Comparison of ENCODE assay signal across 13 cellular contexts in the genomic region with DNA sequence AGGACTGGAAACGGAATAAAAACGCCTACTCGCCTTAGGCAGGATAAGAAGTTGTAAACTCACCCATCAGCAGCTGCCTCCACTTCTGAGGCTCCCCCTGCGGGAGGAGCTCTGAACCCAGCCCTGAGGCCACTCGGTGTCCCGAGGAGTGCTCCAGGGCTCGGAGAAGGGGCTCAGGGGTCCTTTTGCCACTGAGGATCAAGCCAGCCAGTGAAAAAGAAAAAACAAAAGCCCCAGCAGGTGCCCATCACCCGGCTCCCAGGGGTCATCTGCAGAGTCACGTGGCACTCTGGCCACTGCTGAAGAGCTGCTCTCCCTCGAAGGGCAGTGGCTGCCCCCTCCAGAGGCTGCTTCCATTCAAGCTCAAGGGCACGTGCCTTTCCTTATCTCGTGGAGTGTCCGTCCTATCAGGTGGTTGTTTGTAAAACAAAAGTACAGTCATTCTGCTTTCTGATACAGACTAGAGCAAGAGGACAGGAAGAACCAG. TPM values are rescaled to one million over a fixed set of nuclear protein-coding genes. Genes with fewer than 3 reads are reported as not detected.
DNase-seq lines count a peak whose midpoint lies in the region; ATAC-seq and TF ChIP-seq lines count a peak whose summit lies in the region.
"Had no signal": no experiment of that assay in that cellular context is flagged by ENCODE, and none has a peak within 500 bp of the region (broad histone marks: within the 10 kb centered on the region; RNA-seq: fewer than 3 reads in every experiment).

No MANE protein-coding gene starts in this region.

- no peaks in the 10 kb centered on the region for H3K27me3 Mint-ChIP-seq in type B pancreatic cell

- H3K36me3 ChIP-seq in gastroesophageal sphincter, result peaks cover 0 to 54% of the 10 kb centered on the region in 2 donors

- H3K9me3 Mint-ChIP-seq in type B pancreatic cell, result no peaks in the 10 kb centered on the region

- H3K27me3 ChIP-seq in foreskin keratinocyte (no peaks in the 10 kb centered on the region), gastroesophageal sphincter (no peaks in the 10 kb centered on the region)
- H3K27me3 ChIP-seq: ascending aorta, pancreas had no signal

- peaks cover 3% of the 10 kb centered on the region for H3K36me3 Mint-ChIP-seq in type B pancreatic cell

- H3K4me1 ChIP-seq in foreskin keratinocyte (no peaks in the 10 kb centered on the region), gastroesophageal sphincter (peaks cover 0 to 10% (median 0%) of the 10 kb centered on the region in 3 donors)
- H3K4me1 ChIP-seq: ascending aorta, pancreas had no signal

- TF ChIP-seq CTCF in foreskin keratinocyte (conservative IDR thresholded peaks at IDR 0.05) (peak; percentile 14), type B pancreatic cell (conservative IDR thresholded peaks at IDR 0.05) (peak; percentile 35), gastroesophageal sphincter (IDR thresholded peaks at IDR 0.05) (no peak)

- H3K9me3 ChIP-seq in gastroesophageal sphincter, result no peaks in the 10 kb centered on the region
- H3K9me3 ChIP-seq: ascending aorta, pancreas had no signal

- TF ChIP-seq EP300 in gastroesophageal sphincter (IDR thresholded peaks at IDR 0.05), result no peak

- H3K4me3 Mint-ChIP-seq in type B pancreatic cell, result no peak overlapping the region

- peak; percentile 54 for DNase-seq in activated effector memory CD4-positive, alpha-beta T cell treated with anti-CD3 and anti-CD28 coated beads, Interleukin-2, amount 50 U/mL, for 16 hours
- DNase-seq in activated effector memory CD4-positive, alpha-beta T cell treated with Interleukin-2 at 50 U/mL for 16 hours, result no peak
- peak; percentile 69 for DNase-seq in OCI-M1 (lab: John Stamatoyannopoulos, UW)
- no peak for DNase-seq in foreskin keratinocyte
- DNase-seq in type B pancreatic cell (ENCODE audit: extremely low spot score, unreplicated experiment), result no peak
- DNase-seq in GM03348 (ENCODE audit: low spot score), result no peak
- DNase-seq in pons (ENCODE audit: low spot score), result no peak
- DNase-seq: Karpas-422, NCI-H1436 treated with DMSO at 0.1 percent for 48 hours, substantia nigra had no signal

- ATAC-seq in foreskin keratinocyte (no peak), gastroesophageal sphincter (no peak)

- TF ChIP-seq POLR2A in gastroesophageal sphincter (IDR thresholded peaks at IDR 0.05), result no peak

- no peak overlapping the region for H3K4me3 ChIP-seq in gastroesophageal sphincter
- H3K4me3 ChIP-seq: ascending aorta, pancreas had no signal

- H3K27ac ChIP-seq in foreskin keratinocyte (no peak overlapping the region), gastroesophageal sphincter (no peak overlapping the region)
- H3K27ac ChIP-seq: ascending aorta, pancreas had no signal

- H3K27ac Mint-ChIP-seq in type B pancreatic cell, result no peak overlapping the region

- peaks cover 4% of the 10 kb centered on the region for H3K4me1 Mint-ChIP-seq in type B pancreatic cell (ENCODE audit: unreplicated experiment)

- WGBS in gastroesophageal sphincter (ENCODE audit: low coverage in 1 of 2), 2 donors, result 33 to 60% methylated on average over 2 to 9 of the region's 13 CpGs

RNA-seq across cellular contexts. Expression of a gene that starts 29.0 kb away (rescaled TPM):
- total RNA-seq in foreskin keratinocyte (63.7 and 67.4 TPM in 2 replicates), type B pancreatic cell (ENCODE audit: low replicate concordance) (83.6 and 93.0 TPM in 2 replicates), gastroesophageal sphincter (10 to 100 TPM; 15.9 to 32.9 (median 28.8) TPM)
- polyA plus RNA-seq in foreskin keratinocyte, result 15.8 and 20.4 TPM in 2 replicates

RNA-seq across cellular contexts. Expression of a gene that starts 48.0 kb away (rescaled TPM):
- 108 and 112 TPM in 2 replicates for total RNA-seq in foreskin keratinocyte
- polyA plus RNA-seq in foreskin keratinocyte, result 93.5 and 102 TPM in 2 replicates
- 54.1 and 68.0 TPM in 2 replicates for total RNA-seq in type B pancreatic cell (ENCODE audit: low replicate concordance)
- 10 to 100 TPM; 26.1 to 54.2 (median 37.3) TPM for total RNA-seq in gastroesophageal sphincter

Comparison
In these comparisons a context has a peak if more than half of its experiments do, and no peak if none do; other contexts are left out.
1. DNase-seq: peak in activated effector memory CD4-positive, alpha-beta T cell treated with anti-CD3 and anti-CD28 coated beads, Interleukin-2, amount 50 U/mL, for 16 hours (single experiment) and OCI-M1 (single experiment); none in activated effector memory CD4-positive, alpha-beta T cell treated with Interleukin-2 at 50 U/mL for 16 hours (single experiment), foreskin keratinocyte (0 of 2), type B pancreatic cell (single experiment), GM03348 (single experiment) and pons (single experiment).
2. CTCF ChIP-seq: peak in foreskin keratinocyte (single experiment) and type B pancreatic cell (single experiment); none in gastroesophageal sphincter (0 of 4).